4 cellular contexts compared by ENCODE assay signal in the genomic region with DNA sequence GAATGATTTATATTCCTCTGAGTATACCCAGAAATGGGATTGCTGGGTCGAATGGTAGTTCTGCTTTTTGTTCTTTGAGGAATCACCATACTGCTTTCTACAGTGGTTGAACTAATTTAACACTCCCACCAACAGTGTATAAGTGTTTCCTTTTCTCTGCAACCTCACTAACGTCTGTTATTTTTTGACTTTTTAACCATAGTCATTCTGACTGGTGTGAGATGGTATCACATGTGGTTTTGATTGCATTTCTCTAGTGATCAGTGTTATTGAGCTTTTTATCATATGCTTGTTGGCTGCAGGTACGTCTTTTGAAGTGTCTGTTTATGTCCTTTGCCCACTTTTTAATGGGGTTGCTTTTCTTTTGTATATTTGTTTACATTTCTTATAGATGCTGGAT.
DNase-seq lines count a peak whose midpoint lies in the region; ATAC-seq and TF ChIP-seq lines count a peak whose summit lies in the region.
"Not testable (repeated sequence)": the region's sequence is repeated elsewhere in the genome, so short reads cannot be mapped to it uniquely, and the experiment has no call there.

No MANE protein-coding gene starts in this region.

- H3K36me3 Mint-ChIP-seq in CD4-positive, CD25-positive, alpha-beta regulatory T cell; memory B cell; naive B cell; natural killer cell: not testable (repeated sequence)

- not testable (repeated sequence) for H3K36me3 ChIP-seq in CD4-positive, CD25-positive, alpha-beta regulatory T cell (ENCODE audit: control insufficient read depth, insufficient read depth, low read length)

- DNase-seq in CD4-positive, CD25-positive, alpha-beta regulatory T cell; memory B cell (ENCODE audit: low spot score in 2 of 2); naive B cell; natural killer cell: not testable (repeated sequence)

- H3K4me1 ChIP-seq in CD4-positive, CD25-positive, alpha-beta regulatory T cell (ENCODE audit: control insufficient read depth, insufficient read depth, low read length, poor library complexity, severe bottlenecking) = not testable (repeated sequence)

- H3K4me3 Mint-ChIP-seq in CD4-positive, CD25-positive, alpha-beta regulatory T cell; memory B cell; naive B cell; natural killer cell: not testable (repeated sequence)

- not testable (repeated sequence) for H3K27ac Mint-ChIP-seq in CD4-positive, CD25-positive, alpha-beta regulatory T cell; memory B cell; naive B cell; natural killer cell

- H3K27me3 ChIP-seq in CD4-positive, CD25-positive, alpha-beta regulatory T cell (ENCODE audit: control insufficient read depth, insufficient read depth, low read length) = not testable (repeated sequence)

- H3K27ac ChIP-seq in CD4-positive, CD25-positive, alpha-beta regulatory T cell (ENCODE audit: insufficient read depth, low read length, poor library complexity, severe bottlenecking) = not testable (repeated sequence)

- H3K4me3 ChIP-seq in CD4-positive, CD25-positive, alpha-beta regulatory T cell (ENCODE audit: low read depth, low read length) = not testable (repeated sequence)

- intact Hi-C loops in natural killer cell (cut with micrococcal nuclease) = not testable (repeated sequence)

- H3K9me3 ChIP-seq in CD4-positive, CD25-positive, alpha-beta regulatory T cell (ENCODE audit: control insufficient read depth in 2 of 2, low read length in 2 of 2) = not testable (repeated sequence)

- peak; percentile 16 to 44 for ATAC-seq in CD4-positive, CD25-positive, alpha-beta regulatory T cell (ENCODE audit: low read depth in 2 of 2)
- ATAC-seq in memory B cell (ENCODE audit: low read depth) (peak; percentile 19), naive B cell (ENCODE audit: low read depth in 2 of 2) (peak; percentile 49 to 52), natural killer cell (peak in 2 of 3 donors; percentile 24 to 50)

- TF ChIP-seq CTCF in natural killer cell (IDR thresholded peaks at IDR 0.05) = not testable (repeated sequence)

- not testable (repeated sequence) for H3K27me3 Mint-ChIP-seq in CD4-positive, CD25-positive, alpha-beta regulatory T cell; memory B cell; naive B cell; natural killer cell (ENCODE audit: low read depth in 2 of 2)

- H3K4me1 Mint-ChIP-seq in CD4-positive, CD25-positive, alpha-beta regulatory T cell; memory B cell; naive B cell; natural killer cell: not testable (repeated sequence)

- H3K9me3 Mint-ChIP-seq in CD4-positive, CD25-positive, alpha-beta regulatory T cell; memory B cell; naive B cell; natural killer cell: not testable (repeated sequence)
